8 cellular contexts compared by ENCODE assay signal in the genomic region with DNA sequence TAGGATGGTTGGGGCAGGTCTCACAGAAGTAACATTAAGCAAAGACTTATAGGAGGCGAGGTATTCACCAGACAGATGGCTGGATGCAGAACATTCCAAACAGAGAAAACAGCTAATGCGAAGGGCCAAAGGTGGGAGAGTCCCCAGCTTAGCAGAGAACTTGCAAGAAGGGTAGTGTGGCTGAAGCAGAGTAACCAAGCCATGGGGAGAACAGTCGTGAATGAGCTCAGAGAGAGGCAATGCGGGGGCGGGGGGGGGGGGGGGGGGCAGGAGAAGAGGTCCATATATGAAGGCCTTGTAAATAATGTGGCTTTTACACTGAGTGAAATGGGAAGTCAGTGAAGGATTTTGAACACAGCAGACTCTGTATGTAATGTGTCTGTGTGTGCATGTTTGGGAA.
DNase-seq lines count a peak whose midpoint lies in the region; ATAC-seq and TF ChIP-seq lines count a peak whose summit lies in the region.
"Had no signal": no experiment of that assay in that cellular context is flagged by ENCODE, and none has a peak within 500 bp of the region (broad histone marks: within the 10 kb centered on the region; RNA-seq: fewer than 3 reads in every experiment).

No MANE protein-coding gene starts in this region.

- POLR2A ChIA-PET in activated CD8-positive, alpha-beta T cell treated with anti-CD3 and anti-CD28 coated beads, Interleukin-2, amount 10 ng/mL, durations not matched to agents 7 days and 5 days (lab: Charles Lee): interaction anchor here (0.6 to 2.2 kb wide), 3 partner anchors 22 to 160 kb away, joined by 3 to 5 read pairs (median 4); no protein-coding TSS in a partner anchor

- H3K4me3 ChIP-seq in heart left ventricle: no peak overlapping the region
- no peak overlapping the region for H3K4me3 ChIP-seq in sigmoid colon

- H3K36me3 Mint-ChIP-seq in activated CD8-positive, alpha-beta T cell treated with anti-CD3 and anti-CD28 coated beads, Interleukin-2, amount 10 ng/mL, durations not matched to agents 7 days and 5 days (ENCODE audit: low read depth): peaks cover 54% of the 10 kb centered on the region

- no peaks in the 10 kb centered on the region for H3K9me3 ChIP-seq in heart left ventricle
- H3K9me3 ChIP-seq in sigmoid colon: no peaks in the 10 kb centered on the region

- CTCF ChIA-PET in activated CD8-positive, alpha-beta T cell treated with anti-CD3 and anti-CD28 coated beads, Interleukin-2, amount 10 ng/mL, durations not matched to agents 7 days and 5 days (lab: Charles Lee): interaction anchor here (1.2 to 4.3 kb wide), 10 partner anchors 11 to 167 kb away, joined by 3 to 38 read pairs (median 6); a partner anchor contains a TSS

- peak overlapping the region; percentile 50 for H3K27ac Mint-ChIP-seq in activated CD8-positive, alpha-beta T cell treated with anti-CD3 and anti-CD28 coated beads, Interleukin-2, amount 10 ng/mL, durations not matched to agents 7 days and 5 days
- H3K27ac Mint-ChIP-seq: activated CD4-positive, alpha-beta T cell treated with anti-CD3 and anti-CD28 coated beads, Interleukin-2, amount 10 ng/mL, durations not matched to agents 7 days and 5 days had no signal

- no peak for TF ChIP-seq EP300 in sigmoid colon (IDR thresholded peaks at IDR 0.05)

- peaks cover 47% of the 10 kb centered on the region for H3K4me1 Mint-ChIP-seq in activated CD8-positive, alpha-beta T cell treated with anti-CD3 and anti-CD28 coated beads, Interleukin-2, amount 10 ng/mL, durations not matched to agents 7 days and 5 days (ENCODE audit: low read depth)

- no peaks in the 10 kb centered on the region for H3K27me3 Mint-ChIP-seq in activated CD8-positive, alpha-beta T cell treated with anti-CD3 and anti-CD28 coated beads, Interleukin-2, amount 10 ng/mL, durations not matched to agents 7 days and 5 days (ENCODE audit: low read depth)
- H3K27me3 Mint-ChIP-seq: activated CD4-positive, alpha-beta T cell treated with anti-CD3 and anti-CD28 coated beads, Interleukin-2, amount 10 ng/mL, durations not matched to agents 7 days and 5 days had no signal

- TF ChIP-seq POLR2A in heart left ventricle (IDR thresholded peaks at IDR 0.05): no peak
- TF ChIP-seq POLR2A in sigmoid colon (IDR thresholded peaks at IDR 0.05): no peak

- 53 to 69% (median 68%) methylated on average over 5 of the region's 5 CpGs for WGBS in heart left ventricle, 4 donors
- WGBS in sigmoid colon, 2 donors: 75 to 80% methylated on average over 5 of the region's 5 CpGs

- peak overlapping the region in 11 of 12 donors; percentile 33 to 82 (median 71) for H3K27ac ChIP-seq in heart left ventricle
- H3K27ac ChIP-seq in sigmoid colon: peak overlapping the region; percentile 41 to 81 (median 68)

- no peak for DNase-seq in activated CD8-positive, alpha-beta T cell treated with anti-CD3 and anti-CD28 coated beads, Interleukin-2, amount 10 ng/mL, durations not matched to agents 7 days and 5 days
- DNase-seq in heart left ventricle (no peak), sigmoid colon (no peak), C1 segment of cervical spinal cord (lab: John Stamatoyannopoulos, UW) (no peak)

- H3K4me3 Mint-ChIP-seq in activated CD8-positive, alpha-beta T cell treated with anti-CD3 and anti-CD28 coated beads, Interleukin-2, amount 10 ng/mL, durations not matched to agents 7 days and 5 days: no peak overlapping the region
- H3K4me3 Mint-ChIP-seq: activated CD4-positive, alpha-beta T cell treated with anti-CD3 and anti-CD28 coated beads, Interleukin-2, amount 10 ng/mL, durations not matched to agents 7 days and 5 days had no signal

- no peaks in the 10 kb centered on the region for H3K9me3 Mint-ChIP-seq in activated CD8-positive, alpha-beta T cell treated with anti-CD3 and anti-CD28 coated beads, Interleukin-2, amount 10 ng/mL, durations not matched to agents 7 days and 5 days (ENCODE audit: insufficient read depth)

- peak; percentile 2 for ATAC-seq in GM19463 (IDR thresholded peaks at IDR 0.05; ENCODE audit: unreplicated experiment)
- no peak for ATAC-seq in activated CD8-positive, alpha-beta T cell treated with anti-CD3 and anti-CD28 coated beads, Interleukin-2, amount 10 ng/mL, durations not matched to agents 7 days and 5 days
- peak in 2 of 4 donors; percentile 19 to 27 for ATAC-seq in heart left ventricle
- no peak for ATAC-seq in HG03097 (IDR thresholded peaks at IDR 0.05; ENCODE audit: low FRiP score, unreplicated experiment)
- no peak for ATAC-seq in GM19035 (IDR thresholded peaks at IDR 0.05; ENCODE audit: unreplicated experiment)

- no peak for TF ChIP-seq CTCF in heart left ventricle (IDR thresholded peaks at IDR 0.05)
- TF ChIP-seq CTCF in sigmoid colon (IDR thresholded peaks at IDR 0.05): no peak

- H3K4me1 ChIP-seq in heart left ventricle (peaks cover 0 to 32% (median 15%) of the 10 kb centered on the region in 12 donors), sigmoid colon (peaks cover 0 to 21% (median 21%) of the 10 kb centered on the region in 4 donors)

- intact Hi-C loops in heart left ventricle (cut with DNase I): loop anchor here in 2 of 10 donors (5.0 kb wide), 2 partner anchors 40 to 125 kb away; no protein-coding TSS in a partner anchor
- intact Hi-C loops in sigmoid colon (cut with DNase I): no loop called here

- no peaks in the 10 kb centered on the region for H3K27me3 ChIP-seq in heart left ventricle
- no peaks in the 10 kb centered on the region for H3K27me3 ChIP-seq in sigmoid colon

- H3K36me3 ChIP-seq in heart left ventricle: peaks cover 0 to 17% (median 0%) of the 10 kb centered on the region in 9 donors
- H3K36me3 ChIP-seq in sigmoid colon: peaks cover 0 to 5% (median 0%) of the 10 kb centered on the region in 4 donors
